ENCODE assay signal across 10 cellular contexts in genomic region chr13:46687810-46688209, GRCh38.
DNase-seq lines count a peak whose midpoint lies in the region; TF ChIP-seq lines count a peak whose summit lies in the region.
"Had no signal": no experiment of that assay in that cellular context is flagged by ENCODE, and none has a peak within 500 bp of the region (broad histone marks: within the 10 kb centered on the region; RNA-seq: fewer than 3 reads in every experiment).

No MANE protein-coding gene starts in this region.

- H3K23me2 ChIP-seq in H9 (ENCODE audit: insufficient read length, low read depth, low read length, poor library complexity, severe bottlenecking) = no peaks in the 10 kb centered on the region

- no peak overlapping the region for H2AFZ ChIP-seq in H9 (ENCODE audit: low read length)
- no peak overlapping the region for H2AFZ ChIP-seq in SK-N-SH (ENCODE audit: low read depth)

- POLR2A ChIA-PET in SK-N-SH (lab: Yijun Ruan, JAX) = no interaction called here

- in situ Hi-C loops in Caki2 (cut with HindIII; ENCODE audit: low pct_unique_long_range_greater_than_20kb, low sequenced_read_pairs) = no loop called here

- no peak overlapping the region for H2AK5ac ChIP-seq in H9 (ENCODE audit: insufficient read length, low read length)

- no peaks in the 10 kb centered on the region for H3K9me3 Mint-ChIP-seq in H9
- H3K9me3 Mint-ChIP-seq: T-helper 1 cell treated with Interleukin-12 subunit alpha and Interleukin-12 subunit beta and Interleukin-4 antibody, amounts not matched to agents 30 μg/mL and 1 μg/mL, for 36 hours had no signal

- no peaks in the 10 kb centered on the region for H3K9me2 ChIP-seq in SK-N-SH

- H2BK12ac ChIP-seq in H9 (ENCODE audit: insufficient read length, low read depth, low read length) = no peak overlapping the region

- H3K27ac ChIP-seq in H9 (ENCODE audit: insufficient read length, low read depth, low read length) = no peak overlapping the region
- no peak overlapping the region for H3K27ac ChIP-seq in SK-N-SH (ENCODE audit: low read depth in 2 of 2, low read length in 1 of 2)
- no peak overlapping the region for H3K27ac ChIP-seq in iPS DF 6.9 (ENCODE audit: low read length)
- H3K27ac ChIP-seq: gastrocnemius medialis had no signal

- no peak overlapping the region for H4K5ac ChIP-seq in H9 (ENCODE audit: insufficient read length, low read depth, low read length)

- H3K23ac ChIP-seq in H9 (ENCODE audit: insufficient read length, low read depth, low read length) = no peak overlapping the region

- no peak overlapping the region for H3K56ac ChIP-seq in H9 (ENCODE audit: insufficient read length, low read depth, low read length)

- CTCF ChIA-PET in SK-N-SH (lab: Yijun Ruan, JAX) = interaction anchor here (0.6 to 2.0 kb wide), 5 partner anchors 11 to 194 kb away, joined by 3 to 5 read pairs (median 4); no protein-coding TSS in a partner anchor

- no peak overlapping the region for H3K14ac ChIP-seq in H9 (ENCODE audit: insufficient read depth, low read length)

- no peaks in the 10 kb centered on the region for H3K79me2 ChIP-seq in H9 (ENCODE audit: insufficient read depth, low read length)
- 0 out of 2 replicates have a peak, but pooled peaks cover 4% of the 10 kb centered on the region for H3K79me2 ChIP-seq in SK-N-SH (ENCODE audit: insufficient read depth)

- no peak overlapping the region for H3K9ac ChIP-seq in H9 (ENCODE audit: extremely low read depth, insufficient read length, low read length)
- H3K9ac ChIP-seq in SK-N-SH = no peak overlapping the region

- no peaks in the 10 kb centered on the region for H3K27me3 ChIP-seq in H9 (ENCODE audit: insufficient read depth, low read length)
- H3K27me3 ChIP-seq in SK-N-SH (ENCODE audit: insufficient read depth) = no peaks in the 10 kb centered on the region
- H3K27me3 ChIP-seq in iPS DF 6.9 (ENCODE audit: control insufficient read depth, insufficient read depth, low read length) = no peaks in the 10 kb centered on the region
- H3K27me3 ChIP-seq: gastrocnemius medialis had no signal

- H4K8ac ChIP-seq in H9 (replicated peaks; ENCODE audit: insufficient read length, low read depth, low read length) = no peak overlapping the region

- WGBS in H9 (ENCODE audit: extremely low coverage, insufficient read length, low lambda C conversion rate) = no CpG with 5 or more reads among the region's 1 CpG
- WGBS in SK-N-SH (ENCODE audit: low lambda C conversion rate) = 15% methylated on average over 1 of the region's 1 CpG
- WGBS in iPS DF 6.9 (ENCODE audit: insufficient coverage, insufficient read length) = no CpG with 5 or more reads among the region's 1 CpG

- H4K91ac ChIP-seq in H9 (ENCODE audit: insufficient read length, low read depth, low read length) = no peak overlapping the region

- H3K4me1 ChIP-seq in H9 (ENCODE audit: insufficient read depth, low read length) (no peaks in the 10 kb centered on the region; the same call in 1 of the 2 replicates), SK-N-SH (ENCODE audit: control insufficient read depth in 1 of 2, insufficient read depth in 2 of 2, low read depth in 1 of 2, low read length in 1 of 2) (peaks cover 30 to 47% of the 10 kb centered on the region in 2 experiments; a peak in 3 of 4 replicates), iPS DF 6.9 (ENCODE audit: control insufficient read depth, insufficient read depth, low read length) (peaks cover 2% of the 10 kb centered on the region; the same call in 1 of the 2 replicates)

- TF ChIP-seq EP300 in SK-N-SH (IDR thresholded peaks at IDR 0.05; ENCODE audit: borderline replicate concordance in 1 of 2, low read depth in 1 of 2, low read length in 1 of 2) = no peak

- no peak overlapping the region for H2BK5ac ChIP-seq in H9 (ENCODE audit: insufficient read length, low read length)

- peak overlapping the region in 2 of 3 experiments; percentile 68 to 69; a peak in 5 of 7 replicates for H3K27ac Mint-ChIP-seq in H9
- H3K27ac Mint-ChIP-seq: T-helper 1 cell treated with Interleukin-12 subunit alpha and Interleukin-12 subunit beta and Interleukin-4 antibody, amounts not matched to agents 30 μg/mL and 1 μg/mL, for 36 hours had no signal

- H3K4ac ChIP-seq in H9 (ENCODE audit: low read depth, low read length) = no peak overlapping the region

- no peak overlapping the region for H3K4me3 ChIP-seq in SK-N-SH (ENCODE audit: low read depth in 2 of 2, low read length in 1 of 2)
- H3K4me3 ChIP-seq in iPS DF 6.9 (ENCODE audit: low read length) = no peak overlapping the region
- H3K4me3 ChIP-seq: gastrocnemius medialis had no signal

- no peaks in the 10 kb centered on the region for H3K79me1 ChIP-seq in H9 (ENCODE audit: insufficient read depth, low read depth, low read length, poor library complexity, severe bottlenecking)

- H3K27me3 Mint-ChIP-seq in H9 (ENCODE audit: low read depth) = no peaks in the 10 kb centered on the region

- peaks cover 47 to 58% of the 10 kb centered on the region in 2 experiments for H3K4me1 Mint-ChIP-seq in H9

- intact Hi-C loops in posterior vena cava (cut with DNase I) = loop anchor here in 1 of 2 donors (10.0 kb wide), 1 partner anchor 83 kb away; no protein-coding TSS in a partner anchor

- no peak overlapping the region for H2BK20ac ChIP-seq in H9 (ENCODE audit: low read depth, low read length, poor library complexity, severe bottlenecking)

- H3F3A ChIP-seq in SK-N-SH (replicated peaks; ENCODE audit: insufficient read depth) = no peaks in the 10 kb centered on the region

- no peak overlapping the region for H2BK15ac ChIP-seq in H9 (ENCODE audit: low read depth, low read length)

- peak overlapping the region; percentile 88 for H3T11ph ChIP-seq in H9 (ENCODE audit: low read length)

- no peak overlapping the region for H3K4me3 Mint-ChIP-seq in H9
- H3K4me3 Mint-ChIP-seq: T-helper 1 cell treated with Interleukin-12 subunit alpha and Interleukin-12 subunit beta and Interleukin-4 antibody, amounts not matched to agents 30 μg/mL and 1 μg/mL, for 36 hours had no signal

- no peak overlapping the region for H3K18ac ChIP-seq in H9 (ENCODE audit: insufficient read length, low read depth, low read length)

- peak; percentile 22 for DNase-seq in Caki2 (ENCODE audit: low read depth)
- peak; percentile 75 for DNase-seq in H9
- DNase-seq in SK-N-SH = no peak
- DNase-seq in iPS DF 6.9 (ENCODE audit: low read depth, low spot score) = peak; percentile 45
- no peak for DNase-seq in UCSD-AML1 (lab: John Stamatoyannopoulos, UW; ENCODE audit: unreplicated experiment)
- no peak for DNase-seq in posterior vena cava (ENCODE audit: low spot score)
- no peak for DNase-seq in NOMO-1 treated with DMSO at 0.1 percent for 48 hours (lab: John Stamatoyannopoulos, UW; ENCODE audit: unreplicated experiment)
- no peak for DNase-seq in cerebellum (ENCODE audit: low spot score)
- DNase-seq: gastrocnemius medialis had no signal

- peaks cover 0 to 7% (median 5%) of the 10 kb centered on the region in 3 experiments; a peak in 2 of 7 replicates for H3K36me3 Mint-ChIP-seq in H9 (ENCODE audit: insufficient read depth in 1 of 3, low read depth in 3 of 3)

- no peak for TF ChIP-seq RAD21 in SK-N-SH (IDR thresholded peaks at IDR 0.05; ENCODE audit: low read length)

- no peak overlapping the region for H2BK120ac ChIP-seq in H9 (ENCODE audit: low read depth, low read length, poor library complexity, severe bottlenecking)

- H3K36me3 ChIP-seq in SK-N-SH (replicated peaks in 1 of 2; ENCODE audit: control insufficient read depth in 1 of 2, insufficient read depth in 2 of 2, low read length in 1 of 2) = peaks cover 2 to 24% of the 10 kb centered on the region in 2 experiments
- no peaks in the 10 kb centered on the region for H3K36me3 ChIP-seq in iPS DF 6.9 (ENCODE audit: control insufficient read depth, insufficient read depth, low read length)
- H3K36me3 ChIP-seq: gastrocnemius medialis had no signal

- H3K9me3 ChIP-seq in H9 (ENCODE audit: control insufficient read depth, low read depth, low read length) = no peaks in the 10 kb centered on the region
- no peaks in the 10 kb centered on the region for H3K9me3 ChIP-seq in SK-N-SH
- no peaks in the 10 kb centered on the region for H3K9me3 ChIP-seq in iPS DF 6.9 (ENCODE audit: control insufficient read depth, insufficient read depth, low read length)
- H3K9me3 ChIP-seq: gastrocnemius medialis had no signal

- H4K20me1 ChIP-seq in H9 (ENCODE audit: control insufficient read depth, insufficient read depth, insufficient read length) (no peaks in the 10 kb centered on the region), SK-N-SH (ENCODE audit: insufficient read depth) (no peaks in the 10 kb centered on the region)

- H3K4me2 ChIP-seq in H9 (ENCODE audit: insufficient read depth, insufficient read length, low read length) (no peak overlapping the region), SK-N-SH (no peak overlapping the region)

- TF ChIP-seq CTCF in H9 (conservative IDR thresholded peaks at IDR 0.05) = no peak
- TF ChIP-seq CTCF in SK-N-SH (IDR thresholded peaks at IDR 0.05) = no peak

TF ChIP-seq in SK-N-SH, 30 proteins besides CTCF, POLR2A, EP300 and RAD21:
- no peak for TF ChIP-seq TEAD4 (IDR thresholded peaks at IDR 0.05; ENCODE audit: borderline replicate concordance, insufficient read depth)
- no peak for TF ChIP-seq IRF3 (IDR thresholded peaks at IDR 0.05; ENCODE audit: low read depth, low read length)
- peak; percentile 48; the same call in 1 of the 2 replicates for TF ChIP-seq FOSL2 (IDR thresholded peaks at IDR 0.05; ENCODE audit: borderline replicate concordance, low read depth)
- TF ChIP-seq RCOR1 (IDR thresholded peaks at IDR 0.05; ENCODE audit: low read length) = no peak
- TF ChIP-seq JUND (IDR thresholded peaks at IDR 0.05) = 0 out of 2 replicates have a peak, but pooled peaks have one; percentile 6
- TF ChIP-seq MAX (IDR thresholded peaks at IDR 0.05; ENCODE audit: low read depth) = peak; percentile 73
TF ChIP-seq in SK-N-SH: peak in this region for 3.

Comparison
In these comparisons a context has a peak if more than half of its experiments do, and no peak if none do; other contexts are left out.
1. DNase-seq: peak in Caki2 (single experiment), H9 (single experiment) and iPS DF 6.9 (single experiment); none in SK-N-SH (single experiment), UCSD-AML1 (single experiment), posterior vena cava (single experiment), NOMO-1 treated with DMSO at 0.1 percent for 48 hours (single experiment) and cerebellum (single experiment).